ENCODE assay signal across 19 cellular contexts in the genomic region with DNA sequence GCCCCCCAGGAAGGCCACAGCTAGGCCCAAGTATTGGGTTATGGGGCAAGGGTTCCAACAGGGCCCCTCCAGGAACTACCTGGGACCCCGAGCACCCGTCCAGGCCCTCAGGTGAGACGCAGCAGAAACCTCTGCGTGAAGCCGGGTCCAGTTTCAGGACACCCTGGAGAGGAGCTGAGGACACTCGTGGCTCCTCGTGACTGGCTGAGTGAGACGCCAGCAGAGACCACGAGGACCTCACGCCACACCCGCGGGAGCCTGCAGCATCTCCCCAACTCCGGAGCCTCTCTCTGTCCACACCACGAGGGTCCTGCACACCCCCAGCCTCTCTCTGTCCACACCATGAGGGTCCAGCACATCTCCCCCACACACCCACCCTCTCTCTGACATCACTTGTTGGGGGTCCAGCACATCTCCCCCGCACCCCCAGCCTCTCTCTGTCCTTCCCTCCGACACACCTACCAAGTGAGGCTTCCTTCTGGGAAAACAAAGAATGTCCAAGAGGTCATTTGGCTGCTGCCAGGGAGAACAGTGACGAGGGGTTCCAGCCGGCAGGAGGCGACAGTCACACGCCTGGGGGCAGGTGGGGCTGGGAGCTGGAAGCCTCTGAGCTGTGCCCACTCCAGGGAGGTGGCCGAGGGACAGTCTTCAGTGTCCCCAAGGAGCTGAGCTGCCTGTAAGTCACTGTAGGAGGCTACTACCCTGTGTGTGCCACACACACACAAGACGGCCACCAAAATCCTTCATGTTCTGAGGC.
"Had no signal": no experiment of that assay in that cellular context is flagged by ENCODE, and none has a peak within 500 bp of the region (broad histone marks: within the 10 kb centered on the region; RNA-seq: fewer than 3 reads in every experiment).

No MANE protein-coding gene starts in this region.

- H3K27ac ChIP-seq: hepatocyte, left ventricle myocardium inferior, neutrophil, skin epidermis had no signal

- H3K4me3 Mint-ChIP-seq: activated naive CD4-positive, alpha-beta T cell treated with anti-CD3 and anti-CD28 coated beads, Interleukin-2, amount 10 ng/mL, durations not matched to agents 7 days and 5 days; memory B cell; naive thymus-derived CD8-positive, alpha-beta T cell; T-cell had no signal

- H3K27ac Mint-ChIP-seq: activated naive CD4-positive, alpha-beta T cell treated with anti-CD3 and anti-CD28 coated beads, Interleukin-2, amount 10 ng/mL, durations not matched to agents 7 days and 5 days; memory B cell; T-cell had no signal

- DNase-seq: activated CD4-positive, alpha-beta T cell treated with anti-CD3 and anti-CD28 coated beads, Interleukin-2, amount 50 U/mL, for 1 hour; left ventricle myocardium inferior; stimulated activated CD4-positive, alpha-beta T cell treated with anti-CD3 and anti-CD28 coated beads, Interleukin-4, amount 100 ng/mL, for 4 hours; stimulated activated CD8-positive, alpha-beta memory T cell treated with anti-CD3 and anti-CD28 coated beads, Interleukin-4, amount 100 ng/mL, for 48 hours; stimulated activated naive CD4-positive, alpha-beta T cell treated with Interleukin-2 at 50 U/mL for 16 hours; substantia nigra; T-helper 9 cell; trophoblast cell had no signal

- H3K9me3 ChIP-seq: left ventricle myocardium inferior, neutrophil had no signal

- H3K36me3 Mint-ChIP-seq: activated naive CD4-positive, alpha-beta T cell treated with anti-CD3 and anti-CD28 coated beads, Interleukin-2, amount 10 ng/mL, durations not matched to agents 7 days and 5 days; naive thymus-derived CD8-positive, alpha-beta T cell; T-cell had no signal

- FAIRE-seq: astrocyte, bronchial epithelial cell, endometrium, keratinocyte had no signal

- H3K36me3 ChIP-seq: left ventricle myocardium inferior, neutrophil had no signal

- H3K27me3 ChIP-seq: hepatocyte, neutrophil had no signal

- H3K4me1 Mint-ChIP-seq: activated naive CD4-positive, alpha-beta T cell treated with anti-CD3 and anti-CD28 coated beads, Interleukin-2, amount 10 ng/mL, durations not matched to agents 7 days and 5 days; memory B cell; naive thymus-derived CD8-positive, alpha-beta T cell; T-cell had no signal

- H3K4me3 ChIP-seq: hepatocyte, left ventricle myocardium inferior, skin epidermis had no signal

- H3K4me1 ChIP-seq: left ventricle myocardium inferior had no signal

- H3K27me3 Mint-ChIP-seq: activated naive CD4-positive, alpha-beta T cell treated with anti-CD3 and anti-CD28 coated beads, Interleukin-2, amount 10 ng/mL, durations not matched to agents 7 days and 5 days had no signal

- ATAC-seq: naive thymus-derived CD8-positive, alpha-beta T cell; T-cell had no signal
